8 cellular contexts compared by ENCODE assay signal in the genomic region with DNA sequence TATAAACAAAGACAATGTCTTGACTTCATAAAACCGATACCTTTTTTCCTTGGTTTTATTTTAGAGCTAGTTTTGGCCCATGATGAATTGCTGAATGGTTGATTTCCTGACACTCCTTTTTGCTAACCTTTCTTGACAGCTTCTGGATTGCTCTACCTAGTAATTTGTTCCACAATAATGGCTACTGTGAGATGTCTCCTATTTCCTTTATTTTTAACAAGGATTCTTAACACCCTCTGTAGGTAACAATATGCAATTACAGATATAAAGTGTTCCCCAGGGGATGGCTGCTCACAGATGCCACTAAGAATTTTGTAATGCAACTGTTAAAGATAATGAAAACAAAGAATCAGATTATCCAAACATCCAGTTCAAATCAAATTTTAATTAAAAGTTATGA.
DNase-seq lines count a peak whose midpoint lies in the region; ATAC-seq and TF ChIP-seq lines count a peak whose summit lies in the region.

No MANE protein-coding gene starts in this region.

- H3K27me3 ChIP-seq in HL-60 (ENCODE audit: insufficient read depth, poor library complexity, severe bottlenecking) (peaks cover 2% of the 10 kb centered on the region), endodermal cell (ENCODE audit: control insufficient read depth, insufficient read depth, low read length, poor library complexity, severe bottlenecking) (no peaks in the 10 kb centered on the region)
- no peaks in the 10 kb centered on the region for H3K27me3 ChIP-seq in naive thymus-derived CD4-positive, alpha-beta T cell (ENCODE audit: control insufficient read depth in 2 of 2, insufficient read depth in 2 of 2, low read length in 2 of 2)

- H3K4me1 Mint-ChIP-seq in endodermal cell = peaks cover 18% of the 10 kb centered on the region
- H3K4me1 Mint-ChIP-seq in naive thymus-derived CD4-positive, alpha-beta T cell = no peaks in the 10 kb centered on the region

- POLR2A ChIA-PET in naive thymus-derived CD4-positive, alpha-beta T cell (lab: Charles Lee) = no interaction called here

- no peak overlapping the region for H3K4me3 ChIP-seq in GM12864 (ENCODE audit: low read depth, low read length)
- no peak overlapping the region for H3K4me3 ChIP-seq in HL-60 (replicated peaks; ENCODE audit: insufficient read depth, low read length)
- H3K4me3 ChIP-seq in endodermal cell (ENCODE audit: low read length) = no peak overlapping the region
- H3K4me3 ChIP-seq in naive thymus-derived CD4-positive, alpha-beta T cell (ENCODE audit: low read length) = no peak overlapping the region

- peak; percentile 23 for TF ChIP-seq CTCF in GM12864 (IDR thresholded peaks at IDR 0.05; ENCODE audit: low read depth, low read length, missing control alignments)
- TF ChIP-seq CTCF in HL-60 (IDR thresholded peaks at IDR 0.05; ENCODE audit: insufficient read depth, low read length) = peak; percentile 19
- peak; percentile 74 for TF ChIP-seq CTCF in endodermal cell (conservative IDR thresholded peaks at IDR 0.05)

- CTCF ChIA-PET in naive thymus-derived CD4-positive, alpha-beta T cell (lab: Charles Lee) = interaction anchor here (0.6 to 1.6 kb wide), 5 partner anchors 10 to 79 kb away, joined by 3 to 4 read pairs (median 3); no protein-coding TSS in a partner anchor

- peak; percentile 61 for ATAC-seq in naive thymus-derived CD4-positive, alpha-beta T cell

- peaks cover 6% of the 10 kb centered on the region for H3K4me1 ChIP-seq in endodermal cell (ENCODE audit: control insufficient read depth, insufficient read depth, low read length)
- H3K4me1 ChIP-seq in naive thymus-derived CD4-positive, alpha-beta T cell (ENCODE audit: control insufficient read depth in 2 of 2, insufficient read depth in 2 of 2, low read length in 2 of 2) = no peaks in the 10 kb centered on the region

- intact Hi-C loops in naive thymus-derived CD4-positive, alpha-beta T cell (cut with micrococcal nuclease) = loop anchor here (1.0 to 2.0 kb wide), 4 partner anchors 79 to 585 kb away; no protein-coding TSS in a partner anchor

- WGBS in endodermal cell (ENCODE audit: insufficient coverage in 1 of 2, insufficient read length in 1 of 2), 2 experiments = 92 to 100% methylated on average over 1 of the region's 1 CpG

- DNase-seq in 8988T (peak; percentile 27), GM12864 (ENCODE audit: low read depth) (no peak), HL-60 (ENCODE audit: low read depth in 1 of 2, low spot score in 1 of 2) (peak; percentile 6 to 7), NCI-H82 (lab: John Stamatoyannopoulos, UW) (peak; percentile 76), endodermal cell (no peak), anterior cingulate cortex (lab: John Stamatoyannopoulos, UW) (no peak)
- DNase-seq in naive thymus-derived CD4-positive, alpha-beta T cell = peak in 5 of 9 donors; percentile 4 to 16 (median 7)
- DNase-seq in stimulated activated naive CD4-positive, alpha-beta T cell treated with Interleukin-2 at 50 U/mL for 16 hours (lab: John Stamatoyannopoulos, UW) = no peak

- H3K27me3 Mint-ChIP-seq in endodermal cell (ENCODE audit: insufficient read depth) = peaks cover 1% of the 10 kb centered on the region
- H3K27me3 Mint-ChIP-seq in naive thymus-derived CD4-positive, alpha-beta T cell = peaks cover 0 to 15% (median 3%) of the 10 kb centered on the region in 5 donors

- no peak overlapping the region for H3K4me3 Mint-ChIP-seq in endodermal cell
- H3K4me3 Mint-ChIP-seq in naive thymus-derived CD4-positive, alpha-beta T cell = no peak overlapping the region

- H3K9me3 ChIP-seq in endodermal cell (ENCODE audit: control insufficient read depth, low read length) = peaks cover 14% of the 10 kb centered on the region
- no peaks in the 10 kb centered on the region for H3K9me3 ChIP-seq in naive thymus-derived CD4-positive, alpha-beta T cell (ENCODE audit: control insufficient read depth in 2 of 3, low read length in 3 of 3)

- H3K27ac Mint-ChIP-seq in endodermal cell = no peak overlapping the region
- H3K27ac Mint-ChIP-seq in naive thymus-derived CD4-positive, alpha-beta T cell = no peak overlapping the region

- H3K36me3 Mint-ChIP-seq in endodermal cell (ENCODE audit: low read depth) = no peaks in the 10 kb centered on the region
- H3K36me3 Mint-ChIP-seq in naive thymus-derived CD4-positive, alpha-beta T cell = no peaks in the 10 kb centered on the region

- H3K9me3 Mint-ChIP-seq in endodermal cell = no peaks in the 10 kb centered on the region
- H3K9me3 Mint-ChIP-seq in naive thymus-derived CD4-positive, alpha-beta T cell = no peaks in the 10 kb centered on the region

- H3K27ac ChIP-seq in HL-60 (replicated peaks) (no peak overlapping the region), endodermal cell (ENCODE audit: low read depth, low read length) (no peak overlapping the region)
- no peak overlapping the region for H3K27ac ChIP-seq in naive thymus-derived CD4-positive, alpha-beta T cell (ENCODE audit: low read depth, low read length)

- no peaks in the 10 kb centered on the region for H3K36me3 ChIP-seq in endodermal cell (ENCODE audit: control insufficient read depth, insufficient read depth, low read length)
- no peaks in the 10 kb centered on the region for H3K36me3 ChIP-seq in naive thymus-derived CD4-positive, alpha-beta T cell (ENCODE audit: control insufficient read depth in 2 of 3, insufficient read depth in 3 of 3, low read length in 3 of 3)

- H3K9ac ChIP-seq in endodermal cell (ENCODE audit: extremely low read depth, low read length, poor library complexity, severe bottlenecking) = no peak overlapping the region

Comparison
In these comparisons a context has a peak if more than half of its experiments do, and no peak if none do; other contexts are left out.
1. DNase-seq: peak in 8988T (single experiment), HL-60 (2 of 2), NCI-H82 (single experiment) and naive thymus-derived CD4-positive, alpha-beta T cell (5 of 9); none in GM12864 (single experiment), endodermal cell (single experiment), stimulated activated naive CD4-positive, alpha-beta T cell treated with Interleukin-2 at 50 U/mL for 16 hours (single experiment) and anterior cingulate cortex (0 of 58).
2. CTCF ChIP-seq: peak in every context shown above with its lines; median percentile 74 in endodermal cell; 23 in GM12864; 19 in HL-60.